Comparison of ENCODE assay signal across 7 cellular contexts in genomic region chr17:16287563-16288027, GRCh38.
DNase-seq lines count a peak whose midpoint lies in the region; ATAC-seq and TF ChIP-seq lines count a peak whose summit lies in the region.

No MANE protein-coding gene starts in this region.

- peak overlapping the region; percentile 83 for H3K9ac ChIP-seq in Loucy (ENCODE audit: low read depth, low read length, poor library complexity, severe bottlenecking)

- ATAC-seq in GM19397 (IDR thresholded peaks at IDR 0.05; ENCODE audit: unreplicated experiment): peak; percentile 11
- no peak for ATAC-seq in GM19455 (IDR thresholded peaks at IDR 0.05; ENCODE audit: unreplicated experiment)
- no peak for ATAC-seq in foreskin keratinocyte

- H3F3A ChIP-seq in Loucy (ENCODE audit: low read depth): peaks cover 19% of the 10 kb centered on the region

- H3K36me3 ChIP-seq in Loucy (ENCODE audit: insufficient read depth, low read length): no peaks in the 10 kb centered on the region

- H2AFZ ChIP-seq in Loucy (ENCODE audit: low read length): no peak overlapping the region

- H3K4me1 ChIP-seq in Loucy (ENCODE audit: insufficient read depth, low read length, poor library complexity, severe bottlenecking): peaks cover 54% of the 10 kb centered on the region
- peaks cover 20% of the 10 kb centered on the region for H3K4me1 ChIP-seq in foreskin keratinocyte

- no peaks in the 10 kb centered on the region for H4K20me1 ChIP-seq in Loucy (ENCODE audit: insufficient read depth, low read length, poor library complexity, severe bottlenecking)

- TF ChIP-seq CTCF in Loucy (conservative IDR thresholded peaks at IDR 0.05; ENCODE audit: low read length) (no peak), foreskin keratinocyte (conservative IDR thresholded peaks at IDR 0.05) (no peak)

- H3K9me2 ChIP-seq in Loucy (replicated peaks; ENCODE audit: low read depth, low read length): no peaks in the 10 kb centered on the region

- peak overlapping the region; percentile 69 for H3K27ac ChIP-seq in temporal lobe (ENCODE audit: low read depth, low read length)
- no peak overlapping the region for H3K27ac ChIP-seq in foreskin keratinocyte

- no peaks in the 10 kb centered on the region for H3K27me3 ChIP-seq in Loucy (ENCODE audit: insufficient read depth, low read length, poor library complexity, severe bottlenecking)
- no peaks in the 10 kb centered on the region for H3K27me3 ChIP-seq in foreskin keratinocyte

- peak; percentile 85 for DNase-seq in amniotic epithelial cell (ENCODE audit: low read depth)
- DNase-seq in kidney tubule cell (ENCODE audit: low spot score): peak; percentile 30
- no peak for DNase-seq in foreskin keratinocyte

- no peaks in the 10 kb centered on the region for H3K79me2 ChIP-seq in Loucy (ENCODE audit: insufficient read depth, low read length)

- no peaks in the 10 kb centered on the region for H3K9me3 ChIP-seq in Loucy (ENCODE audit: insufficient read depth, low read depth, low read length)

- peak overlapping the region; percentile 64 for H3K4me3 ChIP-seq in Loucy (ENCODE audit: low read length, poor library complexity, severe bottlenecking)

- peak overlapping the region; percentile 90 for H3K4me2 ChIP-seq in Loucy (ENCODE audit: low read depth, low read length, poor library complexity, severe bottlenecking)

Comparison
In these comparisons a context has a peak if more than half of its experiments do, and no peak if none do; other contexts are left out.
1. DNase-seq: peak in amniotic epithelial cell (single experiment) and kidney tubule cell (single experiment); none in foreskin keratinocyte (0 of 2).